8 cellular contexts compared by ENCODE assay signal in the genomic region with DNA sequence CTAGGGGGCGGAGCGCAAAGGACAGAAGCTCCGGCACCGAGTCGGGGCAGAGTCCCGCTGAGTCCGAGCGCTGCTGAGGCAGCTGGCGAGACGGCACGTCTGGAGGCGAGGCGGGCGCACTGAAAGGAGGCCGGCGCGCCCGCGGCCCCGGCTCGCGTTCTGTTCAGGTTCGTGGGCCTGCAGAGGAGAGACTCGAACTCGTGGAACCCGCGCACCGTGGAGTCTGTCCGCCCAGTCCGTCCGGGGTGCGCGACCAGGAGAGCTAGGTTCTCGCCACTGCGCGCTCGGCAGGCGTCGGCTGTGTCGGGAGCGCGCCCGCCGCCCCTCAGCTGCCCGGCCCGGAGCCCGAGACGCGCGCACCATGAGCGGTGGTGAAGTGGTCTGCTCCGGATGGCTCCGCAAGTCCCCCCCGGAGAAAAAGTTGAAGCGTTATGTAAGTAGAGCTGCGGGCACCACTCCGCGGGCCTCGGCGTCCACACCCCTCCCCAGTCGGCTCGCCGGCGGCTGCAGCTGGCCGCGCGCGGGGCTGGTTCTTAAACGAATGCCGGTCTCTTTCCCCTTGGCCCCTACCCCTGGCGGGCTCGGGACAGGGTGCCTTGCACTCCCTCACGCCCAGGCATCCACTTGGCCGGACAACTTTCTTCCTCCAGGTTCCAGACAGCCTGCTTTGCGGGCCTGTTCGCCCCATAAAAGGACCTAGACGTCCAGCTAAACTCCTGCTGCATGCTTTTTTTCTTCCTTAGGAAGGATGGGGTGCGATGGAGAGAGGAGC. TPM values are rescaled to one million over a fixed set of nuclear protein-coding genes. Genes with fewer than 3 reads are reported as not detected.
DNase-seq lines count a peak whose midpoint lies in the region; TF ChIP-seq lines count a peak whose summit lies in the region.

A gene (plus strand): TSS at position 49 of the 772 bp plus-strand sequence. CDS start 313 bp downstream, at position 362.

- no peaks in the 10 kb centered on the region for H3K36me3 Mint-ChIP-seq in type B pancreatic cell

- peak within 1 kb of the TSS; percentile 98 for H3K4me3 Mint-ChIP-seq in type B pancreatic cell

- CTCF ChIA-PET in AG04449 (lab: Yijun Ruan, JAX): interaction anchor here (0.8 to 1.7 kb wide), 7 partner anchors 8 to 149 kb away, joined by 3 to 7 read pairs (median 3); no protein-coding TSS in a partner anchor
- CTCF ChIA-PET in HEK293 (lab: Yijun Ruan, JAX): interaction anchor here (0.6 to 0.8 kb wide), 4 partner anchors 22 to 130 kb away, joined by 3 to 4 read pairs (median 3); no protein-coding TSS in a partner anchor

- peak within 1 kb of the TSS; percentile 90 for H3K27ac Mint-ChIP-seq in type B pancreatic cell

- WGBS in esophagus, 2 donors: 1% methylated on average over 76 to 78 of the region's 78 CpGs

- peak within 1 kb of the TSS; percentile 91 to 93 for H3K9ac ChIP-seq in mucosa of rectum (ENCODE audit: low read depth in 1 of 2, low read length in 2 of 2)

- no peaks in the 10 kb centered on the region for H3K9me3 ChIP-seq in HEK293 (ENCODE audit: control insufficient read depth, insufficient read depth, low read depth, low read length)
- H3K9me3 ChIP-seq in esophagus (ENCODE audit: control insufficient read depth in 2 of 2, insufficient read depth in 1 of 2, low read depth in 1 of 2, low read length in 1 of 2): no peaks in the 10 kb centered on the region
- no peaks in the 10 kb centered on the region for H3K9me3 ChIP-seq in mucosa of rectum (ENCODE audit: control insufficient read depth in 2 of 2, low read length in 2 of 2)

- H3K27me3 ChIP-seq in esophagus (ENCODE audit: control insufficient read depth in 1 of 2, insufficient read depth in 2 of 2, low read length in 2 of 2) (no peaks in the 10 kb centered on the region), mucosa of rectum (ENCODE audit: control insufficient read depth in 2 of 2, insufficient read depth in 2 of 2, low read length in 2 of 2) (no peaks in the 10 kb centered on the region)

- no peaks in the 10 kb centered on the region for H3K27me3 Mint-ChIP-seq in type B pancreatic cell

- H3K36me3 ChIP-seq in HEK293 (ENCODE audit: control insufficient read depth in 2 of 2, insufficient read depth in 1 of 2, low read length in 2 of 2): no peaks in the 10 kb centered on the region
- no peaks in the 10 kb centered on the region for H3K36me3 ChIP-seq in esophagus (ENCODE audit: control insufficient read depth in 2 of 2, insufficient read depth in 2 of 2, low read length in 1 of 2)
- H3K36me3 ChIP-seq in mucosa of rectum (ENCODE audit: control insufficient read depth in 2 of 2, insufficient read depth in 2 of 2, low read length in 2 of 2): no peaks in the 10 kb centered on the region

- H3K27ac ChIP-seq in HEK293 (ENCODE audit: extremely low read depth, low read depth, low read length): peak within 1 kb of the TSS; percentile 78
- peak within 1 kb of the TSS; percentile 98 for H3K27ac ChIP-seq in esophagus (ENCODE audit: low read depth in 2 of 2, low read length in 1 of 2)
- peak within 1 kb of the TSS; percentile 91 for H3K27ac ChIP-seq in mucosa of rectum (ENCODE audit: low read depth in 2 of 2, low read length in 2 of 2)

- H3K9me3 Mint-ChIP-seq in type B pancreatic cell: no peaks in the 10 kb centered on the region

- POLR2A ChIA-PET in AG04449 (lab: Yijun Ruan, JAX) (interaction anchor here (0.5 to 1.5 kb wide), 6 partner anchors 45 to 152 kb away, joined by 3 to 7 read pairs (median 3); no protein-coding TSS in a partner anchor), HEK293 (lab: Yijun Ruan, JAX) (interaction anchor here (0.6 to 1.5 kb wide), 7 partner anchors 8 to 176 kb away, joined by 3 to 6 read pairs (median 3); a partner anchor contains a TSS)

- peak within 1 kb of the TSS; percentile 63 for H3K4me3 ChIP-seq in AG04449 (ENCODE audit: low read depth, low read length)
- peak within 1 kb of the TSS; percentile 85 for H3K4me3 ChIP-seq in GM12864 (ENCODE audit: low read depth, low read length)
- peak within 1 kb of the TSS; percentile 85 for H3K4me3 ChIP-seq in HEK293 (ENCODE audit: low read depth, low read length)
- peak within 1 kb of the TSS; percentile 91 for H3K4me3 ChIP-seq in WI38 (ENCODE audit: low read depth, low read length)
- peak within 1 kb of the TSS; percentile 71 to 77 for H3K4me3 ChIP-seq in esophagus (ENCODE audit: low read depth in 1 of 2, low read length in 2 of 2)
- H3K4me3 ChIP-seq in mucosa of rectum (ENCODE audit: low read length in 2 of 2): peak within 1 kb of the TSS; percentile 95 to 97

- peak; percentile 19 for TF ChIP-seq CTCF in AG04449 (IDR thresholded peaks at IDR 0.05; ENCODE audit: insufficient read depth, low read length, missing control alignments)
- TF ChIP-seq CTCF in GM12864 (IDR thresholded peaks at IDR 0.05; ENCODE audit: low read depth, low read length, missing control alignments): no peak
- peak; percentile 71 for TF ChIP-seq CTCF in HEK293 (tag by site-specific recombination; IDR thresholded peaks at IDR 0.05)
- TF ChIP-seq CTCF in WI38 (IDR thresholded peaks at IDR 0.05; ENCODE audit: low read depth, low read length): no peak
- TF ChIP-seq CTCF in type B pancreatic cell (conservative IDR thresholded peaks at IDR 0.05): no peak

- H3K4me1 ChIP-seq in HEK293 (ENCODE audit: control insufficient read depth, insufficient read depth, low read length) (no peaks in the 10 kb centered on the region), esophagus (ENCODE audit: control insufficient read depth in 2 of 2, insufficient read depth in 2 of 2, low read length in 1 of 2) (peaks cover 2 to 5% of the 10 kb centered on the region in 2 donors), mucosa of rectum (ENCODE audit: control insufficient read depth in 2 of 2, insufficient read depth in 2 of 2, low read length in 2 of 2) (peaks cover 8 to 10% of the 10 kb centered on the region in 2 donors)

- DNase-seq in AG04449 (ENCODE audit: low read depth, low spot score): no peak
- peak; percentile 49 for DNase-seq in GM12864 (ENCODE audit: low read depth)
- DNase-seq in MV-4-11 (lab: John Stamatoyannopoulos, UW): peak; percentile 48
- DNase-seq in type B pancreatic cell (ENCODE audit: extremely low spot score, unreplicated experiment): peak; percentile 78

- H3K4me1 Mint-ChIP-seq in type B pancreatic cell (ENCODE audit: unreplicated experiment): peaks cover 14% of the 10 kb centered on the region

TF ChIP-seq in HEK293, 187 proteins besides CTCF, POLR2A, EP300 and RAD21 (continues in another document):
- TF ChIP-seq, protein P1, sequence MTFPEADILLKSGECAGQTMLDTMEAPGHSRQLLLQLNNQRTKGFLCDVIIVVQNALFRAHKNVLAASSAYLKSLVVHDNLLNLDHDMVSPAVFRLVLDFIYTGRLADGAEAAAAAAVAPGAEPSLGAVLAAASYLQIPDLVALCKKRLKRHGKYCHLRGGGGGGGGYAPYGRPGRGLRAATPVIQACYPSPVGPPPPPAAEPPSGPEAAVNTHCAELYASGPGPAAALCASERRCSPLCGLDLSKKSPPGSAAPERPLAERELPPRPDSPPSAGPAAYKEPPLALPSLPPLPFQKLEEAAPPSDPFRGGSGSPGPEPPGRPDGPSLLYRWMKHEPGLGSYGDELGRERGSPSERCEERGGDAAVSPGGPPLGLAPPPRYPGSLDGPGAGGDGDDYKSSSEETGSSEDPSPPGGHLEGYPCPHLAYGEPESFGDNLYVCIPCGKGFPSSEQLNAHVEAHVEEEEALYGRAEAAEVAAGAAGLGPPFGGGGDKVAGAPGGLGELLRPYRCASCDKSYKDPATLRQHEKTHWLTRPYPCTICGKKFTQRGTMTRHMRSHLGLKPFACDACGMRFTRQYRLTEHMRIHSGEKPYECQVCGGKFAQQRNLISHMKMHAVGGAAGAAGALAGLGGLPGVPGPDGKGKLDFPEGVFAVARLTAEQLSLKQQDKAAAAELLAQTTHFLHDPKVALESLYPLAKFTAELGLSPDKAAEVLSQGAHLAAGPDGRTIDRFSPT (tag by site-specific recombination; IDR thresholded peaks at IDR 0.05): peak; percentile 48; the same call in 1 of the 2 replicates
- TF ChIP-seq, protein P2, sequence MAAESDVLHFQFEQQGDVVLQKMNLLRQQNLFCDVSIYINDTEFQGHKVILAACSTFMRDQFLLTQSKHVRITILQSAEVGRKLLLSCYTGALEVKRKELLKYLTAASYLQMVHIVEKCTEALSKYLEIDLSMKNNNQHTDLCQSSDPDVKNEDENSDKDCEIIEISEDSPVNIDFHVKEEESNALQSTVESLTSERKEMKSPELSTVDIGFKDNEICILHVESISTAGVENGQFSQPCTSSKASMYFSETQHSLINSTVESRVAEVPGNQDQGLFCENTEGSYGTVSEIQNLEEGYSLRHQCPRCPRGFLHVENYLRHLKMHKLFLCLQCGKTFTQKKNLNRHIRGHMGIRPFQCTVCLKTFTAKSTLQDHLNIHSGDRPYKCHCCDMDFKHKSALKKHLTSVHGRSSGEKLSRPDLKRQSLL (tag by site-specific recombination; IDR thresholded peaks at IDR 0.05): no peak
- peak; percentile 61; the same call in 1 of the 2 replicates for TF ChIP-seq ZNF561 (tag by site-specific recombination; IDR thresholded peaks at IDR 0.05; ENCODE audit: borderline replicate concordance)
- TF ChIP-seq, protein P3, sequence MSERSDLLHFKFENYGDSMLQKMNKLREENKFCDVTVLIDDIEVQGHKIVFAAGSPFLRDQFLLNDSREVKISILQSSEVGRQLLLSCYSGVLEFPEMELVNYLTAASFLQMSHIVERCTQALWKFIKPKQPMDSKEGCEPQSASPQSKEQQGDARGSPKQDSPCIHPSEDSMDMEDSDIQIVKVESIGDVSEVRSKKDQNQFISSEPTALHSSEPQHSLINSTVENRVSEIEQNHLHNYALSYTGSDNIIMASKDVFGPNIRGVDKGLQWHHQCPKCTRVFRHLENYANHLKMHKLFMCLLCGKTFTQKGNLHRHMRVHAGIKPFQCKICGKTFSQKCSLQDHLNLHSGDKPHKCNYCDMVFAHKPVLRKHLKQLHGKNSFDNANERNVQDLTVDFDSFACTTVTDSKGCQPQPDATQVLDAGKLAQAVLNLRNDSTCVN (tag by site-specific recombination; optimal IDR thresholded peaks at IDR 0.05): peak; percentile 96
- TF ChIP-seq KLF1 (tag by site-specific recombination; IDR thresholded peaks at IDR 0.05): no peak
- no peak for TF ChIP-seq ZNF654 (tag by site-specific recombination; IDR thresholded peaks at IDR 0.05; ENCODE audit: low read depth)
- TF ChIP-seq, protein P4, sequence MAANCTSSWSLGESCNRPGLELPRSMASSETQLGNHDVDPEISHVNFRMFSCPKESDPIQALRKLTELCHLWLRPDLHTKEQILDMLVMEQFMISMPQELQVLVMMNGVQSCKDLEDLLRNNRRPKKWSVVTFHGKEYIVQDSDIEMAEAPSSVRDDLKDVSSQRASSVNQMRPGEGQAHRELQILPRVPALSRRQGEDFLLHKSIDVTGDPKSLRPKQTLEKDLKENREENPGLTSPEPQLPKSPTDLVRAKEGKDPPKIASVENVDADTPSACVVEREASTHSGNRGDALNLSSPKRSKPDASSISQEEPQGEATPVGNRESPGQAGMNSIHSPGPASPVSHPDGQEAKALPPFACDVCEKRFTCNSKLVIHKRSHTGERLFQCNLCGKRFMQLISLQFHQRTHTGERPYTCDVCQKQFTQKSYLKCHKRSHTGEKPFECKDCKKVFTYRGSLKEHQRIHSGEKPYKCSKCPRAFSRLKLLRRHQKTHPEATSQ (tag by site-specific recombination; IDR thresholded peaks at IDR 0.05): 0 out of 2 replicates have a peak, but pooled peaks have one; percentile 29

RNA-seq across cellular contexts. Expression of the gene that starts here (rescaled TPM):
- polyA plus RNA-seq in esophagus: 10 to 100 TPM in 1 of 2 donors, 1 to 10 TPM in 1; 7.8 to 10.0 TPM
- total RNA-seq in type B pancreatic cell (ENCODE audit: low replicate concordance): 27.0 and 33.5 TPM in 2 replicates

Comparison
In these comparisons a context has a peak if more than half of its experiments do, and no peak if none do; other contexts are left out.
1. CTCF ChIP-seq: peak in AG04449 (single experiment) and HEK293 (single experiment); none in GM12864 (single experiment), WI38 (single experiment) and type B pancreatic cell (single experiment).
2. Peak in every context shown above with its lines, with median percentiles within 50 percentile points of each other: H3K4me3 ChIP-seq and H3K27ac ChIP-seq.